8 cellular contexts compared by ENCODE assay signal in genomic region chr16:22190169-22191088, GRCh38. TPM values are rescaled to one million over a fixed set of nuclear protein-coding genes. Genes with fewer than 3 reads are reported as not detected.
DNase-seq lines count a peak whose midpoint lies in the region; ATAC-seq and TF ChIP-seq lines count a peak whose summit lies in the region.

No MANE protein-coding gene starts in this region.

- WGBS in esophagus squamous epithelium, 2 donors = 0 to 2% methylated on average over 32 to 39 of the region's 79 CpGs

- intact Hi-C loops in esophagus squamous epithelium (cut with DNase I) = no loop called here

- TF ChIP-seq CTCF in DOHH2 (IDR thresholded peaks at IDR 0.05; ENCODE audit: low read depth, low read length, poor library complexity, severe bottlenecking) (no peak), Peyer's patch (IDR thresholded peaks at IDR 0.05) (peak in 2 of 6 experiments; percentile 7 to 20), esophagus squamous epithelium (IDR thresholded peaks at IDR 0.05) (peak in 1 of 6 experiments; percentile 7)

- H3K27ac ChIP-seq in DOHH2 (ENCODE audit: low read depth, low read length) (peak overlapping the region; percentile 65), KOPT-K1 (ENCODE audit: low read depth, low read length, poor library complexity, severe bottlenecking) (peak overlapping the region; percentile 54), Peyer's patch (peak overlapping the region; percentile 95 to 98 (median 97)), esophagus squamous epithelium (peak overlapping the region; percentile 96 to 99 (median 98))

- no peaks in the 10 kb centered on the region for H3K9me3 ChIP-seq in DOHH2 (ENCODE audit: control insufficient read depth, insufficient read depth, low read length)
- no peaks in the 10 kb centered on the region for H3K9me3 ChIP-seq in KOPT-K1 (ENCODE audit: insufficient read depth, low read length, poor library complexity, severe bottlenecking)
- no peaks in the 10 kb centered on the region for H3K9me3 ChIP-seq in Peyer's patch
- H3K9me3 ChIP-seq in esophagus squamous epithelium = no peaks in the 10 kb centered on the region

- H3K36me3 Mint-ChIP-seq in naive B cell = no peaks in the 10 kb centered on the region
- H3K36me3 Mint-ChIP-seq in stimulated activated effector memory CD8-positive, alpha-beta T cell treated with anti-CD3 and anti-CD28 coated beads, Interleukin-12 subunit alpha, Interleukin-12 subunit beta, amount 100 ng/mL, for 72 hours = peaks cover 34% of the 10 kb centered on the region

- peak overlapping the region; percentile 87 for H3K4me3 ChIP-seq in DOHH2 (ENCODE audit: low read length)
- H3K4me3 ChIP-seq in Peyer's patch = peak overlapping the region; percentile 62 to 71 (median 66)
- H3K4me3 ChIP-seq in esophagus squamous epithelium = peak overlapping the region; percentile 62 to 76 (median 72)

- H3K36me3 ChIP-seq in DOHH2 (ENCODE audit: control insufficient read depth, low read length) (no peaks in the 10 kb centered on the region), KOPT-K1 (ENCODE audit: insufficient read depth, low read length) (no peaks in the 10 kb centered on the region), Peyer's patch (no peaks in the 10 kb centered on the region), esophagus squamous epithelium (no peaks in the 10 kb centered on the region)

- H3K4me3 Mint-ChIP-seq in naive B cell = peak overlapping the region; percentile 81 to 100 (median 96)
- H3K4me3 Mint-ChIP-seq in stimulated activated effector memory CD8-positive, alpha-beta T cell treated with anti-CD3 and anti-CD28 coated beads, Interleukin-12 subunit alpha, Interleukin-12 subunit beta, amount 100 ng/mL, for 72 hours = peak overlapping the region; percentile 88

- H3K4me1 ChIP-seq in DOHH2 (ENCODE audit: control insufficient read depth, low read length) (peaks cover 40% of the 10 kb centered on the region), Peyer's patch (peaks cover 0 to 29% (median 13%) of the 10 kb centered on the region in 4 donors), esophagus squamous epithelium (peaks cover 19 to 57% (median 30%) of the 10 kb centered on the region in 3 donors)

- peak overlapping the region; percentile 86 for H3K4me2 ChIP-seq in DOHH2 (ENCODE audit: low read length)

- H3K9me2 ChIP-seq in DOHH2 (replicated peaks; ENCODE audit: control insufficient read depth, low read length) = no peaks in the 10 kb centered on the region

- peaks cover 0 to 7% (median 0%) of the 10 kb centered on the region in 7 donors for H3K9me3 Mint-ChIP-seq in naive B cell
- H3K9me3 Mint-ChIP-seq in stimulated activated effector memory CD8-positive, alpha-beta T cell treated with anti-CD3 and anti-CD28 coated beads, Interleukin-12 subunit alpha, Interleukin-12 subunit beta, amount 100 ng/mL, for 72 hours = peaks cover 6% of the 10 kb centered on the region

- no peaks in the 10 kb centered on the region for H3K27me3 Mint-ChIP-seq in naive B cell

- H3K27me3 ChIP-seq in DOHH2 (ENCODE audit: control insufficient read depth, low read length) = no peaks in the 10 kb centered on the region
- no peaks in the 10 kb centered on the region for H3K27me3 ChIP-seq in Peyer's patch
- no peaks in the 10 kb centered on the region for H3K27me3 ChIP-seq in esophagus squamous epithelium

- DNase-seq in Peyer's patch (peak; percentile 100), activated T-helper 1 cell treated with Interleukin-2 at 50 U/mL for 16 hours (ENCODE audit: low read depth) (peak; percentile 99), esophagus squamous epithelium (lab: John Stamatoyannopoulos, UW) (peak; percentile 100), naive B cell (peak; percentile 99)
- peak; percentile 98 to 100 for DNase-seq in stimulated activated effector memory CD8-positive, alpha-beta T cell treated with anti-CD3 and anti-CD28 coated beads, Interleukin-12 subunit alpha, Interleukin-12 subunit beta, amount 100 ng/mL, for 72 hours (ENCODE audit: low spot score in 2 of 2)

- peaks cover 46 to 71% (median 60%) of the 10 kb centered on the region in 3 donors for H3K4me1 Mint-ChIP-seq in naive B cell
- H3K4me1 Mint-ChIP-seq in stimulated activated effector memory CD8-positive, alpha-beta T cell treated with anti-CD3 and anti-CD28 coated beads, Interleukin-12 subunit alpha, Interleukin-12 subunit beta, amount 100 ng/mL, for 72 hours = peaks cover 54% of the 10 kb centered on the region

- H3K79me2 ChIP-seq in DOHH2 (ENCODE audit: control insufficient read depth, low read length) = no peaks in the 10 kb centered on the region

- ATAC-seq in GM21825 (IDR thresholded peaks at IDR 0.05; ENCODE audit: unreplicated experiment) (peak; percentile 46), naive B cell (ENCODE audit: low read depth in 2 of 2) (peak; percentile 47 to 53)
- ATAC-seq in stimulated activated effector memory CD8-positive, alpha-beta T cell treated with anti-CD3 and anti-CD28 coated beads, Interleukin-12 subunit alpha, Interleukin-12 subunit beta, amount 100 ng/mL, for 72 hours = peak; percentile 78

- TF ChIP-seq POLR2A in Peyer's patch (IDR thresholded peaks at IDR 0.05) (peak; percentile 89 to 92), esophagus squamous epithelium (IDR thresholded peaks at IDR 0.05) (peak in 2 of 4 donors; percentile 84 to 93)

- H3F3A ChIP-seq in DOHH2 (ENCODE audit: control insufficient read depth, insufficient read depth) = 0 out of 2 replicates have a peak, but pooled peaks cover 8% of the 10 kb centered on the region

- peak overlapping the region; percentile 97 to 100 (median 100) for H3K27ac Mint-ChIP-seq in naive B cell
- peak overlapping the region; percentile 86 for H3K27ac Mint-ChIP-seq in stimulated activated effector memory CD8-positive, alpha-beta T cell treated with anti-CD3 and anti-CD28 coated beads, Interleukin-12 subunit alpha, Interleukin-12 subunit beta, amount 100 ng/mL, for 72 hours

- no peaks in the 10 kb centered on the region for H4K20me1 ChIP-seq in DOHH2 (ENCODE audit: control insufficient read depth, insufficient read depth, low read depth, low read length)

RNA-seq across cellular contexts. Expression of gene EEF2K, which starts 15.6 kb away (rescaled TPM):
- total RNA-seq in Peyer's patch (10 to 100 TPM; 26.9 to 46.4 (median 36.1) TPM), esophagus squamous epithelium (10 to 100 TPM; 10.6 to 26.9 (median 16.2) TPM)
- 1 to 10 TPM; 1.2 to 2.9 (median 1.8) TPM for polyA plus RNA-seq in naive B cell (ENCODE audit: low read depth in 6 of 6)

RNA-seq across cellular contexts. Expression of gene SDR42E2, which starts 28.1 kb away (rescaled TPM):
- not detected for total RNA-seq in Peyer's patch
- total RNA-seq in esophagus squamous epithelium = not detected
- 1 to 10 TPM in 1 of 6 donors, under 1 TPM in 4, not detected in 1; 0.21 to 1.2 (median 0.81) TPM for polyA plus RNA-seq in naive B cell (ENCODE audit: low read depth in 6 of 6)

Comparison
In these comparisons a context has a peak if more than half of its experiments do, and no peak if none do; other contexts are left out.
1. Peak in every context shown above with its lines: DNase-seq, ATAC-seq, H3K4me3 ChIP-seq and H3K27ac ChIP-seq.